Comparison of ENCODE assay signal across 12 cellular contexts in genomic region chr6:72689107-72689954, GRCh38.
A peak's percentile ranks its signal among the peaks of the same experiment; 100 is the strongest.
DNase-seq lines count a peak whose midpoint lies in the region; ATAC-seq and TF ChIP-seq lines count a peak whose summit lies in the region.
"Had no signal": no experiment of that assay in that cellular context is flagged by ENCODE, and none has a peak within 500 bp of the region (broad histone marks: within the 10 kb centered on the region; RNA-seq: fewer than 3 reads in every experiment).

No MANE protein-coding gene starts in this region.

- no peaks in the 10 kb centered on the region for H3K4me1 ChIP-seq in CD8-positive, alpha-beta memory T cell (ENCODE audit: insufficient read depth, low read length)

- no peaks in the 10 kb centered on the region for H3K36me3 ChIP-seq in CD8-positive, alpha-beta memory T cell (ENCODE audit: insufficient read depth, low read length)

- H3K9me3 ChIP-seq in CD8-positive, alpha-beta memory T cell (ENCODE audit: low read length), result no peaks in the 10 kb centered on the region

- DNase-seq in GM12864 (ENCODE audit: low read depth) (peak; percentile 87), SK-N-DZ (ENCODE audit: low spot score) (peak; percentile 28), RPMI8226 (no peak), dorsolateral prefrontal cortex (no peak)
- DNase-seq in activated CD4-positive, alpha-beta memory T cell treated with anti-CD3 and anti-CD28 coated beads for 36 hours, result no peak
- DNase-seq in CD8-positive, alpha-beta memory T cell, result no peak
- DNase-seq: immature natural killer cell had no signal

- ATAC-seq in GM19452 (IDR thresholded peaks at IDR 0.05; ENCODE audit: unreplicated experiment) (peak; percentile 87), HG02981 (IDR thresholded peaks at IDR 0.05; ENCODE audit: unreplicated experiment) (peak; percentile 94)
- ATAC-seq: Panc1; stimulated activated effector memory CD8-positive, alpha-beta T cell treated with anti-CD3 and anti-CD28 coated beads, Interleukin-12 subunit alpha, Interleukin-12 subunit beta, amount 100 ng/mL, for 72 hours had no signal

- POLR2A ChIA-PET in activated CD4-positive, alpha-beta memory T cell treated with anti-CD3 and anti-CD28 coated beads for 36 hours (lab: Charles Lee), result no interaction called here
- POLR2A ChIA-PET in CD8-positive, alpha-beta memory T cell (lab: Charles Lee), result no interaction called here

- H3K4me1 Mint-ChIP-seq in activated CD4-positive, alpha-beta memory T cell treated with anti-CD3 and anti-CD28 coated beads for 36 hours (ENCODE audit: low read depth), result no peaks in the 10 kb centered on the region
- H3K4me1 Mint-ChIP-seq in CD8-positive, alpha-beta memory T cell, result no peaks in the 10 kb centered on the region
- H3K4me1 Mint-ChIP-seq: immature natural killer cell; stimulated activated effector memory CD8-positive, alpha-beta T cell treated with anti-CD3 and anti-CD28 coated beads, Interleukin-12 subunit alpha, Interleukin-12 subunit beta, amount 100 ng/mL, for 72 hours had no signal

- H3K27ac ChIP-seq in dorsolateral prefrontal cortex, result no peak overlapping the region
- H3K27ac ChIP-seq in CD8-positive, alpha-beta memory T cell (ENCODE audit: low read depth, low read length), result no peak overlapping the region
- H3K27ac ChIP-seq: coronary artery had no signal

- CTCF ChIA-PET in activated CD4-positive, alpha-beta memory T cell treated with anti-CD3 and anti-CD28 coated beads for 36 hours (lab: Charles Lee), result no interaction called here
- CTCF ChIA-PET in CD8-positive, alpha-beta memory T cell (lab: Charles Lee), result no interaction called here

- TF ChIP-seq CTCF in GM12864 (IDR thresholded peaks at IDR 0.05; ENCODE audit: low read depth, low read length, missing control alignments) (no peak), dorsolateral prefrontal cortex (IDR thresholded peaks at IDR 0.05 in 54 of 56, conservative IDR thresholded peaks at IDR 0.05 in 2 of 56; ENCODE audit: low read depth in 1 of 56, partially characterized antibody in 56 of 56) (no peak)

- H3K4me3 ChIP-seq in GM12864 (ENCODE audit: low read depth, low read length) (peak overlapping the region; percentile 59), dorsolateral prefrontal cortex (no peak overlapping the region)
- no peak overlapping the region for H3K4me3 ChIP-seq in CD8-positive, alpha-beta memory T cell (ENCODE audit: low read length)
- H3K4me3 ChIP-seq: coronary artery had no signal

- no peaks in the 10 kb centered on the region for H3K27me3 Mint-ChIP-seq in activated CD4-positive, alpha-beta memory T cell treated with anti-CD3 and anti-CD28 coated beads for 36 hours
- no peaks in the 10 kb centered on the region for H3K27me3 Mint-ChIP-seq in CD8-positive, alpha-beta memory T cell

- no peak overlapping the region for H3K4me3 Mint-ChIP-seq in activated CD4-positive, alpha-beta memory T cell treated with anti-CD3 and anti-CD28 coated beads for 36 hours
- H3K4me3 Mint-ChIP-seq in CD8-positive, alpha-beta memory T cell, result no peak overlapping the region
- H3K4me3 Mint-ChIP-seq: immature natural killer cell; stimulated activated effector memory CD8-positive, alpha-beta T cell treated with anti-CD3 and anti-CD28 coated beads, Interleukin-12 subunit alpha, Interleukin-12 subunit beta, amount 100 ng/mL, for 72 hours had no signal

- H3K27ac Mint-ChIP-seq in activated CD4-positive, alpha-beta memory T cell treated with anti-CD3 and anti-CD28 coated beads for 36 hours, result no peak overlapping the region
- no peak overlapping the region for H3K27ac Mint-ChIP-seq in CD8-positive, alpha-beta memory T cell
- H3K27ac Mint-ChIP-seq: stimulated activated effector memory CD8-positive, alpha-beta T cell treated with anti-CD3 and anti-CD28 coated beads, Interleukin-12 subunit alpha, Interleukin-12 subunit beta, amount 100 ng/mL, for 72 hours had no signal

- H3K36me3 Mint-ChIP-seq in activated CD4-positive, alpha-beta memory T cell treated with anti-CD3 and anti-CD28 coated beads for 36 hours, result peaks cover 3% of the 10 kb centered on the region
- H3K36me3 Mint-ChIP-seq in CD8-positive, alpha-beta memory T cell, result no peaks in the 10 kb centered on the region
- H3K36me3 Mint-ChIP-seq: stimulated activated effector memory CD8-positive, alpha-beta T cell treated with anti-CD3 and anti-CD28 coated beads, Interleukin-12 subunit alpha, Interleukin-12 subunit beta, amount 100 ng/mL, for 72 hours had no signal

- no peaks in the 10 kb centered on the region for H3K9me3 Mint-ChIP-seq in activated CD4-positive, alpha-beta memory T cell treated with anti-CD3 and anti-CD28 coated beads for 36 hours
- no peaks in the 10 kb centered on the region for H3K9me3 Mint-ChIP-seq in CD8-positive, alpha-beta memory T cell
- H3K9me3 Mint-ChIP-seq: immature natural killer cell; stimulated activated effector memory CD8-positive, alpha-beta T cell treated with anti-CD3 and anti-CD28 coated beads, Interleukin-12 subunit alpha, Interleukin-12 subunit beta, amount 100 ng/mL, for 72 hours had no signal

- no peaks in the 10 kb centered on the region for H3K27me3 ChIP-seq in dorsolateral prefrontal cortex
- H3K27me3 ChIP-seq in CD8-positive, alpha-beta memory T cell (ENCODE audit: insufficient read depth, low read length, poor library complexity, severe bottlenecking), result no peaks in the 10 kb centered on the region

- intact Hi-C loops in dorsolateral prefrontal cortex (cut with DNase I), result no loop called here
- intact Hi-C loops in activated CD4-positive, alpha-beta memory T cell treated with anti-CD3 and anti-CD28 coated beads for 36 hours (cut with micrococcal nuclease), result no loop called here

Comparison
In these comparisons a context has a peak if more than half of its experiments do, and no peak if none do; other contexts are left out.
1. DNase-seq: peak in GM12864 (single experiment) and SK-N-DZ (single experiment); none in RPMI8226 (single experiment), dorsolateral prefrontal cortex (0 of 10), activated CD4-positive, alpha-beta memory T cell treated with anti-CD3 and anti-CD28 coated beads for 36 hours (single experiment) and CD8-positive, alpha-beta memory T cell (0 of 5).